In the genomic region with DNA sequence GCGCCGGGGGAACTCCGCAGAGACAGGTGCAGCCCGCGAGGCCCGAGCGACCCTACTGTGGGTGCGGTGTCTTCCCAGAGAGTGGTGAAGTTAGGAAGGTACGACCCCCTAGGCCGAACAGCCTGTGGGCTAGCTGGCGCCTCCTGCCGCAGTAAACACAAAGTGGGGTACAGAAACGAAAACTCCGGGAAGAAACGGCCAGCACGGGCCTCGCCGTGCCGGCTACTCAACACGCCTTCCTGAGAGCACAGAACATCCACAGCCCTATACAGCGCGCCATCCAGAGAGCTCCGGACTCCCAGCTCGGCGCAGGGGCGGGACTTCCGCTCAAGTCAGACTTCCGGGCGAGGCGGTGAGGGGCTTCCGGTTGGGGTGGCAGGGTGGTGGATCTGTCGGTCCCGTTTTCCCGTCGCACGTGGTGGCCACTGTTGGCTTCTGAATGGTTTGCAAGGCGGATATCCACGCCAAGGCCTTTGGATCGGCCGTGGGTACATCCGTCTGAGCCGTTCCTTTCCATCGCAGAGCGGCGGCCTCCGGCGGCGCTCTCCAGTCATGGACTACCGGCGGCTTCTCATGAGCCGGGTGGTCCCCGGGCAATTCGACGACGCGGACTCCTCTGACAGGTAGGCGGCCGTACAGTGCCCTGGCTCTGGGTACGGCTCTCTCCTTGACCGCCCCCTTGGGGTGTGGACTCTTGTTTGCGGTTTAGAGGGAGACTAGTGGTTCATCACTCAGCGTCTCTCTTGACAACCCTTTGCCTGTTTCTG, we compare ENCODE assay signal across 8 cellular contexts. TPM values are rescaled to one million over a fixed set of nuclear protein-coding genes. Genes with fewer than 3 reads are reported as not detected.
DNase-seq lines count a peak whose midpoint lies in the region; ATAC-seq and TF ChIP-seq lines count a peak whose summit lies in the region.

A gene (minus strand): TSS at position 292 of the 767 bp plus-strand sequence. CDS start 2,569 bp downstream, outside the sequence.
A gene (plus strand): TSS at position 358 of the 767 bp plus-strand sequence. CDS start 195 bp downstream, at position 553.

- H3K27me3 ChIP-seq in ascending aorta (no peaks in the 10 kb centered on the region), rectal smooth muscle tissue (ENCODE audit: control insufficient read depth, insufficient read depth, low read length) (no peaks in the 10 kb centered on the region), aorta (ENCODE audit: control insufficient read depth in 1 of 2, insufficient read depth in 2 of 2, low read length in 1 of 2) (no peaks in the 10 kb centered on the region)

- peak in 1 of 3 experiments; percentile 10 for TF ChIP-seq CTCF in ascending aorta (IDR thresholded peaks at IDR 0.05)

- peak within 1 kb of the TSS; percentile 99 for H3K9ac ChIP-seq in rectal smooth muscle tissue (ENCODE audit: low read length)

- 0 to 1% methylated on average over 62 of the region's 62 CpGs for whole genome bisulfite sequencing in aorta, 2 donors

- H3K4me3 ChIP-seq in ascending aorta (peak within 1 kb of the TSS; percentile 87 to 88), rectal smooth muscle tissue (ENCODE audit: low read length) (peak within 1 kb of the TSS; percentile 89), aorta (ENCODE audit: low read length in 2 of 2) (peak within 1 kb of the TSS; percentile 51 to 85)

- H3K27ac ChIP-seq in ascending aorta = peak within 1 kb of the TSS; percentile 91 to 92
- H3K27ac ChIP-seq in rectal smooth muscle tissue (ENCODE audit: low read depth, low read length) = peak within 1 kb of the TSS; percentile 96
- peak within 1 kb of the TSS in 1 of 2 donors; percentile 89 for H3K27ac ChIP-seq in aorta (ENCODE audit: low read depth in 1 of 2, low read length in 2 of 2)

- ATAC-seq in GM18502 (IDR thresholded peaks at IDR 0.05; ENCODE audit: poor library complexity, unreplicated experiment) = peak; percentile 98
- ATAC-seq in HG02943 (IDR thresholded peaks at IDR 0.05; ENCODE audit: low read depth, unreplicated experiment) = peak; percentile 99
- peak; percentile 100 for ATAC-seq in aorta (ENCODE audit: low FRiP score)

- intact Hi-C loops in ascending aorta (cut with DNase I) (loop anchor here (1.0 kb wide), 2 partner anchors 76 to 201 kb away; a partner anchor contains a TSS), aorta (cut with DNase I) (loop anchor here (1.0 to 5.0 kb wide), 3 partner anchors 76 to 208 kb away; a partner anchor contains a TSS)

- H3K36me3 ChIP-seq in ascending aorta (peaks cover 0 to 8% of the 10 kb centered on the region in 2 donors), rectal smooth muscle tissue (ENCODE audit: control insufficient read depth, insufficient read depth, low read length) (no peaks in the 10 kb centered on the region), aorta (ENCODE audit: control insufficient read depth in 1 of 2, insufficient read depth in 2 of 2, low read length in 1 of 2) (no peaks in the 10 kb centered on the region)

- H3K9me3 ChIP-seq in ascending aorta = no peaks in the 10 kb centered on the region
- H3K9me3 ChIP-seq in aorta (ENCODE audit: control insufficient read depth, low read length) = no peaks in the 10 kb centered on the region

- peak; percentile 88 to 97 for DNase-seq in NCI-H187 (lab: John Stamatoyannopoulos, UW)
- peak; percentile 88 to 97 (median 94) for DNase-seq in T-helper 2 cell
- DNase-seq in ascending aorta (ENCODE audit: low spot score in 2 of 2) = peak; percentile 85 to 98
- peak; percentile 94 for DNase-seq in hepatic stellate cell (ENCODE audit: low spot score)
- DNase-seq in aorta = peak; percentile 97 to 99

- H3K4me1 ChIP-seq in ascending aorta (peaks cover 0 to 8% of the 10 kb centered on the region in 2 donors), rectal smooth muscle tissue (ENCODE audit: control insufficient read depth, insufficient read depth, low read length) (peaks cover 7% of the 10 kb centered on the region), aorta (ENCODE audit: control insufficient read depth in 1 of 2, insufficient read depth in 2 of 2, low read length in 2 of 2) (peaks cover 0 to 12% of the 10 kb centered on the region in 2 donors)

RNA-seq across cellular contexts. Expression of the first gene that starts in this region (rescaled TPM):
- not detected for total RNA-seq in ascending aorta
- total RNA-seq in aorta = not detected
- polyA plus RNA-seq in aorta = not detected

RNA-seq across cellular contexts. Expression of the second gene that starts in this region (rescaled TPM):
- total RNA-seq in ascending aorta (4.9 TPM), aorta (10 to 100 TPM; 20.3 to 20.9 TPM)
- 10 to 100 TPM; 12.0 to 12.8 TPM for polyA plus RNA-seq in aorta
